Comparison of ENCODE assay signal across 16 cellular contexts in the genomic region with DNA sequence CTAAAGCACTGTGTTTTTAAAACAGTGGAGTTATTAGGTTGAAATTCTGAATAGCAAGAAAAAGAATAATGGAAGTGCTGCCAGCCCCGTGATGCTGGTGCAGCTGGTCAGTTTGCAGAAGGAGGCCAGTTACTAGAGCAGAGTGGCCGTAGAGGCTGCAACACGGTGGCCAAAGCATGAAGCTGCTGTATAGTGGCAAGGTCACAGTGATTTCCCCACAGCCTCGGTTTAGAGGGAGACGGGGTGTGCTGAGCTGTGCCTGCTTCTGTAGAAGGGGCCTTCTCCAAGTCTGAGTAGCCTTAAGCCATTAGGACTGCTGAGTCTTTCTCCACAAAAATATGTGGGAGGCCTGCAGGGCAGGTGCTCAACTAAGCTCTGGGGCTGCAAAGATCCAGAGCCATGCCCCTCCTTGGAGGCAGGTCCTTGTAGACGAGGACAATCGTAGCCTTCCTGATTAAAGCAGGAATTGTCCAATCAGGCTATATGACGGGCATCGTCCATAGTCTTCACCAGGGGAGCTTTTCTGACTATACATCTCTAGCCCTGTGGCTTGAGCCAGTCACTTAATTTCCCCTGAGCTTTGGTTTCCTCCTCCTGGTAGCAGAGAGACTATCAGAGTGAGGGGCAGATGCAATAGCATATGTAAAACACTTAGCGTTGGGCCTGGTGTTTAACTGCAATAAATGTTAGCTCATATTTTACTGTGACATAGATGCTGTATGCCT.
DNase-seq lines count a peak whose midpoint lies in the region; ATAC-seq, FAIRE-seq and TF ChIP-seq lines count a peak whose summit lies in the region.
"Had no signal": no experiment of that assay in that cellular context is flagged by ENCODE, and none has a peak within 500 bp of the region (broad histone marks: within the 10 kb centered on the region; RNA-seq: fewer than 3 reads in every experiment).

No MANE protein-coding gene starts in this region.

- DNase-seq in SK-N-SH (no peak), fibroblast of lung (ENCODE audit: low read depth in 2 of 2) (no peak), pons (ENCODE audit: low spot score) (peak; percentile 72), RCC 7860 (ENCODE audit: low spot score) (no peak), DMS153 treated with DMSO at 0.1 percent for 48 hours (lab: John Stamatoyannopoulos, UW; ENCODE audit: unreplicated experiment) (no peak), NCI-H1436 treated with DMSO at 0.1 percent for 48 hours (lab: John Stamatoyannopoulos, UW) (no peak)
- DNase-seq: activated CD8-positive, alpha-beta memory T cell treated with anti-CD3 and anti-CD28 coated beads, Interleukin-2, amount 50 U/mL, for 4 hours; activated naive CD8-positive, alpha-beta T cell treated with anti-CD3 and anti-CD28 coated beads, Interleukin-2, amount 10 ng/mL, durations not matched to agents 7 days and 5 days; Calu3; mammary epithelial cell; stimulated activated CD4-positive, alpha-beta T cell treated with anti-CD3 and anti-CD28 coated beads, Interleukin-4, amount 100 ng/mL, for 1 hour had no signal

- no peak for TF ChIP-seq RAD21 in SK-N-SH (IDR thresholded peaks at IDR 0.05; ENCODE audit: low read length)

- H3K4me2 ChIP-seq in SK-N-SH (peak overlapping the region; percentile 54), fibroblast of lung (ENCODE audit: extremely low read depth, insufficient read depth, low read length) (peak overlapping the region; percentile 6)

- CTCF ChIA-PET in SK-N-SH (lab: Yijun Ruan, JAX): interaction anchor here (0.6 to 5.6 kb wide), 7 partner anchors 11 to 337 kb away, joined by 3 to 32 read pairs (median 9); partner anchors contain the start of gene IGF1R

- POLR2A ChIA-PET in SK-N-SH (lab: Yijun Ruan, JAX): interaction anchor here (2.1 kb wide), 1 partner anchor 10 kb away, joined by 5 read pairs; no protein-coding TSS in a partner anchor

- 79% methylated on average over 10 of the region's 10 CpGs for WGBS in SK-N-SH (ENCODE audit: low lambda C conversion rate)

- no peaks in the 10 kb centered on the region for H3K27me3 ChIP-seq in SK-N-SH (ENCODE audit: insufficient read depth)
- no peaks in the 10 kb centered on the region for H3K27me3 ChIP-seq in fibroblast of lung (ENCODE audit: control insufficient read depth, insufficient read depth, low read length)

- no peak for TF ChIP-seq CTCF in SK-N-SH (IDR thresholded peaks at IDR 0.05)
- no peak for TF ChIP-seq CTCF in fibroblast of lung (conservative IDR thresholded peaks at IDR 0.05 in 1 of 2, IDR thresholded peaks at IDR 0.05 in 1 of 2; ENCODE audit: low read depth in 1 of 2, low read length in 2 of 2)

- no peak for FAIRE-seq in RCC 7860 (lab: Jason Lieb, UNC)
- FAIRE-seq: colon had no signal

- H3F3A ChIP-seq in SK-N-SH (replicated peaks; ENCODE audit: insufficient read depth): peaks cover 31% of the 10 kb centered on the region

- no peak for ATAC-seq in SK-N-SH treated with all-trans-retinoic acid at 6 μM for 48 hours
- ATAC-seq in GM21737 (IDR thresholded peaks at IDR 0.05; ENCODE audit: unreplicated experiment): no peak

- H2AFZ ChIP-seq in SK-N-SH (ENCODE audit: low read depth) (no peak overlapping the region), fibroblast of lung (ENCODE audit: low read length) (no peak overlapping the region)

- peaks cover 72% of the 10 kb centered on the region for H3K79me2 ChIP-seq in SK-N-SH (ENCODE audit: insufficient read depth)
- peaks cover 38% of the 10 kb centered on the region for H3K79me2 ChIP-seq in fibroblast of lung (ENCODE audit: control insufficient read depth, insufficient read depth, low read length)

- H4K20me1 ChIP-seq in SK-N-SH (ENCODE audit: insufficient read depth) (no peaks in the 10 kb centered on the region; the same call in 1 of the 2 replicates), fibroblast of lung (ENCODE audit: control insufficient read depth, extremely low read depth, insufficient read depth, low read length) (no peaks in the 10 kb centered on the region)

- no peak overlapping the region for H3K4me3 ChIP-seq in SK-N-SH (ENCODE audit: low read depth in 2 of 2, low read length in 1 of 2)
- no peak overlapping the region for H3K4me3 ChIP-seq in fibroblast of lung (replicated peaks in 1 of 4; ENCODE audit: control extremely low read depth in 1 of 4, insufficient read depth in 1 of 4, low read depth in 3 of 4, low read length in 4 of 4)
- H3K4me3 ChIP-seq: HAP-1, SK-N-MC had no signal

- peaks cover 41 to 54% of the 10 kb centered on the region in 2 experiments for H3K4me1 ChIP-seq in SK-N-SH (ENCODE audit: control insufficient read depth in 1 of 2, insufficient read depth in 2 of 2, low read depth in 1 of 2, low read length in 1 of 2)
- peaks cover 33% of the 10 kb centered on the region for H3K4me1 ChIP-seq in fibroblast of lung (ENCODE audit: control insufficient read depth, extremely low read depth, insufficient read depth, low read length)

- H3K9me3 ChIP-seq in SK-N-SH (no peaks in the 10 kb centered on the region), fibroblast of lung (ENCODE audit: control insufficient read depth, insufficient read depth, low read depth, low read length) (no peaks in the 10 kb centered on the region)
- H3K9me3 ChIP-seq: HAP-1 had no signal

- no peak for TF ChIP-seq EP300 in SK-N-SH (IDR thresholded peaks at IDR 0.05; ENCODE audit: borderline replicate concordance in 1 of 2, low read depth in 1 of 2, low read length in 1 of 2)

- H3K9me2 ChIP-seq in SK-N-SH: no peaks in the 10 kb centered on the region

- no peaks in the 10 kb centered on the region for H3K36me3 ChIP-seq in SK-N-SH (replicated peaks in 1 of 2; ENCODE audit: control insufficient read depth in 1 of 2, insufficient read depth in 2 of 2, low read length in 1 of 2)
- H3K36me3 ChIP-seq in fibroblast of lung (ENCODE audit: control insufficient read depth, insufficient read depth, low read length): no peaks in the 10 kb centered on the region
- H3K36me3 ChIP-seq: HAP-1 had no signal

- H3K27ac ChIP-seq in SK-N-SH (ENCODE audit: low read depth in 2 of 2, low read length in 1 of 2) (peak overlapping the region; percentile 78 to 85), fibroblast of lung (ENCODE audit: insufficient read depth, low read length) (peak overlapping the region; percentile 47)
- H3K27ac ChIP-seq: SK-N-MC had no signal

- no peak overlapping the region for H3K9ac ChIP-seq in SK-N-SH
- no peak overlapping the region for H3K9ac ChIP-seq in fibroblast of lung (ENCODE audit: insufficient read depth, low read length)

TF ChIP-seq in SK-N-SH, 30 proteins besides CTCF, POLR2A, EP300 and RAD21:
- TF ChIP-seq JUND (IDR thresholded peaks at IDR 0.05): no peak
- no peak for TF ChIP-seq TEAD4 (IDR thresholded peaks at IDR 0.05; ENCODE audit: borderline replicate concordance, insufficient read depth)
- no peak for TF ChIP-seq EZH2phosphoT487 (IDR thresholded peaks at IDR 0.05; ENCODE audit: borderline replicate concordance, low read depth)

TF ChIP-seq in SK-N-SH treated with all-trans-retinoic acid at 6 μM for 48 hours, 23 proteins besides CTCF, POLR2A, EP300 and RAD21 (continues in another document):
- TF ChIP-seq ZNF70 (CRISPR knock-in tag; IDR thresholded peaks at IDR 0.05): no peak
- TF ChIP-seq, protein P1, sequence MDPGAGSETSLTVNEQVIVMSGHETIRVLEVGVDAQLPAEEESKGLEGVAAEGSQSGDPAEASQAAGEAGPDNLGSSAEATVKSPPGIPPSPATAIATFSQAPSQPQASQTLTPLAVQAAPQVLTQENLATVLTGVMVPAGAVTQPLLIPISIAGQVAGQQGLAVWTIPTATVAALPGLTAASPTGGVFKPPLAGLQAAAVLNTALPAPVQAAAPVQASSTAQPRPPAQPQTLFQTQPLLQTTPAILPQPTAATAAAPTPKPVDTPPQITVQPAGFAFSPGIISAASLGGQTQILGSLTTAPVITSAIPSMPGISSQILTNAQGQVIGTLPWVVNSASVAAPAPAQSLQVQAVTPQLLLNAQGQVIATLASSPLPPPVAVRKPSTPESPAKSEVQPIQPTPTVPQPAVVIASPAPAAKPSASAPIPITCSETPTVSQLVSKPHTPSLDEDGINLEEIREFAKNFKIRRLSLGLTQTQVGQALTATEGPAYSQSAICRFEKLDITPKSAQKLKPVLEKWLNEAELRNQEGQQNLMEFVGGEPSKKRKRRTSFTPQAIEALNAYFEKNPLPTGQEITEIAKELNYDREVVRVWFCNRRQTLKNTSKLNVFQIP (CRISPR knock-in tag; IDR thresholded peaks at IDR 0.05; ENCODE audit: borderline replicate concordance, low read depth): no peak
- no peak for TF ChIP-seq TSHZ2 (CRISPR knock-in tag; IDR thresholded peaks at IDR 0.05)
- TF ChIP-seq ZC3H10 (CRISPR knock-in tag; IDR thresholded peaks at IDR 0.05): no peak
- TF ChIP-seq RARB (CRISPR knock-in tag; IDR thresholded peaks at IDR 0.05): no peak
